Comparison of ENCODE assay signal across 7 cellular contexts in the genomic region with DNA sequence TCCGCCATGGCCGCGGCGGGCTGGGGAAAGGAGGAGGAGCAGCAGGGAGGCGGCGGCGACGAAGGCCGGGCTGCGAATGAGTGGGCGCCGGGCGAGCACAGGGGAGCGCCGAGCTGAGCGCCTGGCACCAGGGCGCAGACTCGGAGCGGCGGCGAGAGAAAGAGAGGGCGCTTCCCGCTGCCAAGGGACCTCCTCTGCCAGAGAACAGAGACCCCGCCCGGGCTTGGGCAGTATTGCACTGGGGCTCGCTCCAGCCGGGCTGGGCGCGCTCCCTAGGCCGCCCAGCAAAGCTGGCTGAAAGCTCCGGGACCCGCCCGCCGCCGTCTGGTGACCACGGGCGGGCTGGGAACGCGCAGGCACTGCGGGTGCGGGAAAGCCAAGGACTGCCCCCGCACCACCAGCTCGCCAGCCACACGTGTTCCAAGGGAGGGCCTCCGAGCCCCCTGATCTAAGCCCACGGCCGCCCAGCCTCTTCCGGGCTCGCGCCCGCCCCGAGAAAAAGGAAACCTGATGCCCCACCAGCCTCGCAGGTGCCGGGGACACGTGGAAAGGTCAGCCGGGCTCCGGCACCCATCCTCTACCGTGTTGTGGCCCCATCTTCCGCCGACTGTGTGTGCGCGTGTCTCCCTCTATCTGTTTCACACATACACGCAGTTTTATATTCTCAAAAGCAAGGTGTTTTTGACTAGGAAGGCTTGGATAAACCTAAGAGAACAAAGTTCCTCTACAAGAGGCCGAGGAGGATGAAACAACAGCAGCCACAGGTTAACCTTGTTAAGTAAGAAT. TPM values are rescaled to one million over a fixed set of nuclear protein-coding genes. Genes with fewer than 3 reads are reported as not detected.
A peak's percentile ranks its signal among the peaks of the same experiment; 100 is the strongest.
DNase-seq lines count a peak whose midpoint lies in the region; ATAC-seq and TF ChIP-seq lines count a peak whose summit lies in the region.

Gene CCDC6, minus strand, starts transcription at position 140 of the 786 bp plus-strand sequence. Its CDS starts 132 bp downstream, at position 8.

- no peaks in the 10 kb centered on the region for H3K9me3 ChIP-seq in sigmoid colon

- peak within 1 kb of the TSS; percentile 93 for H3K27ac ChIP-seq in sigmoid colon

- intact Hi-C loops in sigmoid colon (cut with DNase I), result loop anchor here (1.0 to 10.0 kb wide), 7 partner anchors 34 to 669 kb away; no protein-coding TSS in a partner anchor

- TF ChIP-seq POLR2A in sigmoid colon (IDR thresholded peaks at IDR 0.05), result peak; percentile 77 to 82

- TF ChIP-seq CTCF in astrocyte of the spinal cord (IDR thresholded peaks at IDR 0.05; ENCODE audit: low read depth, low read length) (peak; percentile 80), sigmoid colon (IDR thresholded peaks at IDR 0.05) (peak; percentile 66 to 92 (median 72))

- in situ Hi-C loops in astrocyte of the spinal cord (cut with HindIII; ENCODE audit: low sequenced_read_pairs), result no loop called here

- DNase-seq in NCI-H2081 (lab: John Stamatoyannopoulos, UW), result peak; percentile 90 to 92
- DNase-seq in T1000 (lab: John Stamatoyannopoulos, UW), result peak; percentile 90
- DNase-seq in astrocyte of the spinal cord (ENCODE audit: low read depth, low spot score), result peak; percentile 94
- peak; percentile 44 to 96 (median 88) for DNase-seq in hypothalamus (lab: John Stamatoyannopoulos, UW)
- DNase-seq in sigmoid colon, result peak; percentile 97

- no peak for TF ChIP-seq EP300 in sigmoid colon (IDR thresholded peaks at IDR 0.05)

- H3K4me3 ChIP-seq in astrocyte of the spinal cord (ENCODE audit: low read depth, low read length) (peak within 1 kb of the TSS; percentile 78), sigmoid colon (peak within 1 kb of the TSS; percentile 67 to 96 (median 88))

- WGBS in sigmoid colon, 2 donors, result 0 to 1% methylated on average over 64 of the region's 64 CpGs

- H3K4me1 ChIP-seq in sigmoid colon, result peaks cover 0 to 59% (median 42%) of the 10 kb centered on the region in 4 donors

- H3K27me3 ChIP-seq in sigmoid colon, result no peaks in the 10 kb centered on the region

- ATAC-seq in GM18511 (IDR thresholded peaks at IDR 0.05; ENCODE audit: unreplicated experiment) (peak; percentile 82), HG03039 (IDR thresholded peaks at IDR 0.05; ENCODE audit: unreplicated experiment) (peak; percentile 77)

- H3K36me3 ChIP-seq in sigmoid colon, result no peaks in the 10 kb centered on the region

RNA-seq across cellular contexts. Expression of gene CCDC6, which starts in this region (rescaled TPM):
- 10 to 100 TPM; 59.2 to 97.5 (median 62.2) TPM for total RNA-seq in sigmoid colon
- 10 to 100 TPM; 12.6 to 23.5 (median 19.4) TPM for polyA plus RNA-seq in sigmoid colon

Comparison
In these comparisons a context has a peak if more than half of its experiments do, and no peak if none do; other contexts are left out.
1. Peak in every context shown above with its lines: DNase-seq, ATAC-seq, H3K4me3 ChIP-seq and H3K27ac ChIP-seq.